23 cellular contexts compared by ENCODE assay signal in the genomic region with DNA sequence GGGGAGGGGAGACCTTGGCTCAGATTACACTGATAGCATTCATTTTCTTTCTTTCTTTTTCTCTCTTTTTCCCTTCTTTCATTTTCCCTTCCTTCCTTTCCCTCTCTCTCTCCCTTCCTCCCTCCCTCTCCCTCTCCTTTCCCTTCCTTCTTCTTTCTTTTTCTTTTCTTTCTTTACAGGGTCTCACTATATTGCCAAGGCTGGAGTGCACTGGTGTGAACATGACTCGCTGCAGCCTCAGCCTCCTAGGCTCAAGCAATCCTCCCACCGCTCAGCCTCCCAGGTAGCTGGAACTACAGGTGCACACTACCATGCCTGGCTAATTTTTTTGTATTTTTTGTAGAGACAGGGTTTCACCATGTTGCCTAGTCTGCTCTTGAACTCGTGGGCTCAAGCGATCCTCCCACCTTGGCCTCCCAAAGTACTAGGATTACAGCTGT.
"Had no signal": no experiment of that assay in that cellular context is flagged by ENCODE, and none has a peak within 500 bp of the region (broad histone marks: within the 10 kb centered on the region; RNA-seq: fewer than 3 reads in every experiment).

No MANE protein-coding gene starts in this region.

- H3K27ac Mint-ChIP-seq: immature natural killer cell; stimulated activated naive B cell treated with anti-CD40 and anti-IgM and Interleukin-4, amounts not matched to agents 10 μg/mL and 1 μg/mL and 100 μg/mL, for 72 hours; stimulated activated naive CD8-positive, alpha-beta T cell treated with anti-CD3 and anti-CD28 coated beads, Interleukin-15, amount 100 ng/mL, for 72 hours had no signal

- H3K4me3 Mint-ChIP-seq: central memory CD8-positive, alpha-beta T cell; immature natural killer cell; naive thymus-derived CD8-positive, alpha-beta T cell; neural crest cell; stimulated activated naive B cell treated with anti-CD40 and anti-IgM and Interleukin-4, amounts not matched to agents 10 μg/mL and 1 μg/mL and 100 μg/mL, for 72 hours; stimulated activated naive CD8-positive, alpha-beta T cell treated with anti-CD3 and anti-CD28 coated beads, Interleukin-15, amount 100 ng/mL, for 72 hours had no signal

- H3K27me3 ChIP-seq: dorsolateral prefrontal cortex, gastrocnemius medialis, left lung had no signal

- H3K27ac ChIP-seq: gastrocnemius medialis, left lung, thoracic aorta had no signal

- H3K4me1 Mint-ChIP-seq: central memory CD8-positive, alpha-beta T cell; immature natural killer cell; naive thymus-derived CD8-positive, alpha-beta T cell; stimulated activated naive B cell treated with anti-CD40 and anti-IgM and Interleukin-4, amounts not matched to agents 10 μg/mL and 1 μg/mL and 100 μg/mL, for 72 hours; stimulated activated naive CD8-positive, alpha-beta T cell treated with anti-CD3 and anti-CD28 coated beads, Interleukin-15, amount 100 ng/mL, for 72 hours had no signal

- H3K4me3 ChIP-seq: dorsolateral prefrontal cortex, gastrocnemius medialis, left lung, lung, thoracic aorta had no signal

- H3K9me3 Mint-ChIP-seq: central memory CD8-positive, alpha-beta T cell; immature natural killer cell; neural crest cell; stimulated activated naive B cell treated with anti-CD40 and anti-IgM and Interleukin-4, amounts not matched to agents 10 μg/mL and 1 μg/mL and 100 μg/mL, for 72 hours; stimulated activated naive CD8-positive, alpha-beta T cell treated with anti-CD3 and anti-CD28 coated beads, Interleukin-15, amount 100 ng/mL, for 72 hours had no signal

- FAIRE-seq: keratinocyte, urothelium cell line had no signal

- H3K36me3 Mint-ChIP-seq: immature natural killer cell; naive thymus-derived CD8-positive, alpha-beta T cell; stimulated activated naive B cell treated with anti-CD40 and anti-IgM and Interleukin-4, amounts not matched to agents 10 μg/mL and 1 μg/mL and 100 μg/mL, for 72 hours had no signal

- H3K36me3 ChIP-seq: gastrocnemius medialis, left lung, thoracic aorta had no signal

- H3K27me3 Mint-ChIP-seq: central memory CD8-positive, alpha-beta T cell; stimulated activated naive B cell treated with anti-CD40 and anti-IgM and Interleukin-4, amounts not matched to agents 10 μg/mL and 1 μg/mL and 100 μg/mL, for 72 hours; stimulated activated naive CD8-positive, alpha-beta T cell treated with anti-CD3 and anti-CD28 coated beads, Interleukin-15, amount 100 ng/mL, for 72 hours had no signal

- H3K9me3 ChIP-seq: gastrocnemius medialis, left lung, thoracic aorta had no signal

- DNase-seq: cortex of kidney; effector CD8-positive, alpha-beta T cell; gastrocnemius medialis; glutamatergic neuron; immature natural killer cell; left lung; mesendoderm; naive thymus-derived CD8-positive, alpha-beta T cell; right cardiac atrium; stimulated activated CD4-positive, alpha-beta T cell treated with anti-CD3 and anti-CD28 coated beads, Interleukin-2, amount 100 ng/mL, for 24 hours; stimulated activated CD4-positive, alpha-beta T cell treated with anti-CD3 and anti-CD28 coated beads, Interleukin-4, amount 100 ng/mL, for 4 hours; stimulated activated naive B cell treated with anti-CD40 and anti-IgM and Interleukin-4, amounts not matched to agents 10 μg/mL and 1 μg/mL and 100 μg/mL, for 72 hours; stimulated activated naive CD8-positive, alpha-beta T cell treated with anti-CD3 and anti-CD28 coated beads, Interleukin-15, amount 100 ng/mL, for 72 hours; substantia nigra; trophoblast cell had no signal

- H3K4me1 ChIP-seq: gastrocnemius medialis, left lung had no signal

- ATAC-seq: esophagus mucosa; gastrocnemius medialis; left lung; naive thymus-derived CD8-positive, alpha-beta T cell; right cardiac atrium; stimulated activated naive B cell treated with anti-CD40 and anti-IgM and Interleukin-4, amounts not matched to agents 10 μg/mL and 1 μg/mL and 100 μg/mL, for 72 hours; stimulated activated naive CD8-positive, alpha-beta T cell treated with anti-CD3 and anti-CD28 coated beads, Interleukin-15, amount 100 ng/mL, for 72 hours had no signal
